Comparison of ENCODE assay signal across 10 cellular contexts in the genomic region with DNA sequence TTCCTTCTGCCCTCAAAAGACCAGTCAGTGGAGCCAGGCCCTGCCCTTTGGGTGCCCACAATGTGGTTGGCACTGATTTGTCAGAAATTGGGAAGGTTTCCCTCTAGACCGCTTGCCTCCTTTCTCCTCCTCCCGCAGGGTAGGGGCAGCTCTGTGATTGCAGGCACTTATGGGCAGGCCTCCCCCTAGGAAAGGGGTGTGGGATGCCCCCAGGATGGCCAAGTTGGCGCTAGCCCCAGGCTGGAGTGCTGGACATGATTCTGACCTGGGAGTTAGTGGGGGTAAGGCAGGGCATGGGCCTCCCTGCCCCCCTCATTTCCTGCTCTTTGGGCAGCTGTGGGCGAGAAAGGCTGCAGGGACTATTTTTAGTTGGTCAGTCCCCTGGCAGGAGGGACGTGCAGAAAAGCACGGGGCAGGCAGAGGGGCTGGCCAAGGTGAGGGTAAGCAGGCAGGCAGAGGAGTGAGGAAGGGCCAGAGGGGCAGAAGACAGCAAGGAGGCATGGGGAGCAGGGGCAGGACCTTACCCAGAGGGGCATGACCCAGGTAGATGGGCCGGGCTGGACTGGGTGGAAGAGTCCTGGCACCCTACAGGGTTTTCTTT. TPM values are rescaled to one million over a fixed set of nuclear protein-coding genes. Genes with fewer than 3 reads are reported as not detected.
DNase-seq lines count a peak whose midpoint lies in the region; TF ChIP-seq lines count a peak whose summit lies in the region.
"Had no signal": no experiment of that assay in that cellular context is flagged by ENCODE, and none has a peak within 500 bp of the region (broad histone marks: within the 10 kb centered on the region; RNA-seq: fewer than 3 reads in every experiment).

No MANE protein-coding gene starts in this region.

- H3K27me3 ChIP-seq in BLaER1 treated with 17β-estradiol and CSF1 and Interleukin-3, amounts not matched to agents 10 nM and 100 nM, result no peaks in the 10 kb centered on the region
- H3K27me3 ChIP-seq in Loucy (ENCODE audit: insufficient read depth, low read length, poor library complexity, severe bottlenecking) (no peaks in the 10 kb centered on the region), esophagus squamous epithelium (no peaks in the 10 kb centered on the region), osteoblast (ENCODE audit: insufficient read depth, low read length) (no peaks in the 10 kb centered on the region)

- peaks cover 12% of the 10 kb centered on the region for H3F3A ChIP-seq in Loucy (ENCODE audit: low read depth)

- peaks cover 0 to 8% (median 0%) of the 10 kb centered on the region in 11 experiments; a peak in 4 of 22 replicates for H4K20me1 ChIP-seq in BLaER1 treated with 17β-estradiol and CSF1 and Interleukin-3, amounts not matched to agents 10 nM and 100 nM
- H4K20me1 ChIP-seq in Loucy (ENCODE audit: insufficient read depth, low read length, poor library complexity, severe bottlenecking) (no peaks in the 10 kb centered on the region), osteoblast (ENCODE audit: insufficient read depth, low read length) (no peaks in the 10 kb centered on the region)

- H3K9ac ChIP-seq in BLaER1 treated with 17β-estradiol and CSF1 and Interleukin-3, amounts not matched to agents 10 nM and 100 nM, result peak overlapping the region in 10 of 11 experiments; percentile 25 to 67 (median 60); a peak in 19 of 22 replicates
- H3K9ac ChIP-seq in Loucy (ENCODE audit: low read depth, low read length, poor library complexity, severe bottlenecking), result peak overlapping the region; percentile 76

- H3K79me2 ChIP-seq in Loucy (ENCODE audit: insufficient read depth, low read length) (peaks cover 10% of the 10 kb centered on the region; the same call in 1 of the 2 replicates), osteoblast (ENCODE audit: insufficient read depth, low read length) (no peaks in the 10 kb centered on the region)

- intact Hi-C loops in esophagus squamous epithelium (cut with DNase I), result no loop called here

- H3K27ac ChIP-seq in BLaER1 treated with 17β-estradiol and CSF1 and Interleukin-3, amounts not matched to agents 10 nM and 100 nM, result peak overlapping the region in 10 of 11 experiments; percentile 27 to 72 (median 55); a peak in 20 of 22 replicates
- H3K27ac ChIP-seq in esophagus squamous epithelium (peak overlapping the region; percentile 22 to 78 (median 52)), osteoblast (ENCODE audit: low read depth, low read length) (peak overlapping the region; percentile 77)

- no peak for TF ChIP-seq CTCF in Loucy (conservative IDR thresholded peaks at IDR 0.05; ENCODE audit: low read length)
- no peak for TF ChIP-seq CTCF in esophagus squamous epithelium (IDR thresholded peaks at IDR 0.05)
- TF ChIP-seq CTCF in osteoblast (IDR thresholded peaks at IDR 0.05; ENCODE audit: extremely low read depth, low read depth, low read length), result no peak

- H3K4me2 ChIP-seq in BLaER1 treated with 17β-estradiol and CSF1 and Interleukin-3, amounts not matched to agents 10 nM and 100 nM, result peak overlapping the region; percentile 87 to 99 (median 96)
- H3K4me2 ChIP-seq in Loucy (ENCODE audit: low read depth, low read length, poor library complexity, severe bottlenecking), result peak overlapping the region; percentile 57
- peak overlapping the region; percentile 29 for H3K4me2 ChIP-seq in osteoblast (ENCODE audit: insufficient read depth, low read length)

- no peaks in the 10 kb centered on the region for H3K36me3 ChIP-seq in BLaER1 treated with 17β-estradiol and CSF1 and Interleukin-3, amounts not matched to agents 10 nM and 100 nM
- H3K36me3 ChIP-seq in Loucy (ENCODE audit: insufficient read depth, low read length) (no peaks in the 10 kb centered on the region), esophagus squamous epithelium (no peaks in the 10 kb centered on the region), osteoblast (ENCODE audit: insufficient read depth, low read length) (no peaks in the 10 kb centered on the region)

- H3K4me3 ChIP-seq in BLaER1 treated with 17β-estradiol and CSF1 and Interleukin-3, amounts not matched to agents 10 nM and 100 nM, result peak overlapping the region in 5 of 10 experiments; percentile 20 to 53 (median 44); a peak in 9 of 20 replicates
- H3K4me3 ChIP-seq in Loucy (ENCODE audit: low read length, poor library complexity, severe bottlenecking) (peak overlapping the region; percentile 29), esophagus squamous epithelium (peak overlapping the region in 1 of 4 donors; percentile 6), osteoblast (ENCODE audit: insufficient read depth, low read length) (no peak overlapping the region)

- no peaks in the 10 kb centered on the region for H3K9me3 ChIP-seq in BLaER1 treated with 17β-estradiol and CSF1 and Interleukin-3, amounts not matched to agents 10 nM and 100 nM (replicated peaks in 1 of 11)
- H3K9me3 ChIP-seq in Loucy (ENCODE audit: insufficient read depth, low read depth, low read length) (no peaks in the 10 kb centered on the region), esophagus squamous epithelium (no peaks in the 10 kb centered on the region), osteoblast (ENCODE audit: low read depth, low read length) (no peaks in the 10 kb centered on the region)

- no peak overlapping the region for H2AFZ ChIP-seq in Loucy (ENCODE audit: low read length)
- peak overlapping the region; percentile 30 for H2AFZ ChIP-seq in osteoblast (ENCODE audit: low read length)

- 29 to 44% methylated on average over 4 to 7 of the region's 7 CpGs for WGBS in esophagus squamous epithelium, 2 donors

- H3K4me1 ChIP-seq in BLaER1 treated with 17β-estradiol and CSF1 and Interleukin-3, amounts not matched to agents 10 nM and 100 nM, result peaks cover 97 to 100% (median 99%) of the 10 kb centered on the region in 10 experiments
- H3K4me1 ChIP-seq in Loucy (ENCODE audit: insufficient read depth, low read length, poor library complexity, severe bottlenecking) (peaks cover 95% of the 10 kb centered on the region), esophagus squamous epithelium (peaks cover 76 to 100% (median 99%) of the 10 kb centered on the region in 3 donors), osteoblast (ENCODE audit: insufficient read depth, low read length) (peaks cover 79% of the 10 kb centered on the region)

- H3K9me2 ChIP-seq in Loucy (replicated peaks; ENCODE audit: low read depth, low read length), result no peaks in the 10 kb centered on the region

- no peak for TF ChIP-seq POLR2A in esophagus squamous epithelium (IDR thresholded peaks at IDR 0.05)

- DNase-seq in esophagus squamous epithelium (lab: John Stamatoyannopoulos, UW) (no peak), osteoblast (ENCODE audit: insufficient read length, low spot score, missing footprints) (no peak), NCI-H1048 (lab: John Stamatoyannopoulos, UW) (no peak), DMS79 (lab: John Stamatoyannopoulos, UW) (no peak), NCI-H82 treated with DMSO at 0.1 percent for 48 hours (lab: John Stamatoyannopoulos, UW; ENCODE audit: unreplicated experiment) (no peak), DMS53 treated with DMSO at 0.1 percent for 48 hours (lab: John Stamatoyannopoulos, UW; ENCODE audit: unreplicated experiment) (no peak)
- DNase-seq: stimulated activated CD4-positive, alpha-beta T cell treated with anti-CD3 and anti-CD28 coated beads, Interleukin-1b, Interleukin-23, amount 100 ng/mL, for 48 hours had no signal

RNA-seq across cellular contexts. Expression of a gene that starts 3.3 kb away (rescaled TPM):
- total RNA-seq in esophagus squamous epithelium (10 to 100 TPM in 2 of 4 donors, 1 to 10 TPM in 2; 6.7 to 14.2 (median 10.8) TPM), osteoblast (31.1 and 32.4 TPM in 2 replicates)

RNA-seq across cellular contexts. Expression of a gene that starts 24.6 kb away (rescaled TPM):
- total RNA-seq in esophagus squamous epithelium (10 to 100 TPM in 2 of 4 donors, 1 to 10 TPM in 2; 2.9 to 17.8 (median 9.8) TPM), osteoblast (5.1 and 8.3 TPM in 2 replicates)

RNA-seq across cellular contexts. Expression of a gene that starts 52.3 kb away (rescaled TPM):
- total RNA-seq in esophagus squamous epithelium, result 1 to 10 TPM in 1 of 4 donors, under 1 TPM in 2, not detected in 1; 0.38 to 1.7 (median 0.47) TPM
- total RNA-seq in osteoblast, result 1.8 and 2.7 TPM in 2 replicates
- total RNA-seq: T-helper 2 cell treated with Interferon-gamma antibody and Interleukin-4, amounts not matched to agents 100 ng/mL and 5 ng/mL, for 36 hours had no signal

Comparison
In these comparisons a context has a peak if more than half of its experiments do, and no peak if none do; other contexts are left out.
1. H3K4me2 ChIP-seq: peak in every context shown above with its lines; median percentile 96 in BLaER1 treated with 17β-estradiol and CSF1 and Interleukin-3, amounts not matched to agents 10 nM and 100 nM; 57 in Loucy; 29 in osteoblast.